In the genomic region with DNA sequence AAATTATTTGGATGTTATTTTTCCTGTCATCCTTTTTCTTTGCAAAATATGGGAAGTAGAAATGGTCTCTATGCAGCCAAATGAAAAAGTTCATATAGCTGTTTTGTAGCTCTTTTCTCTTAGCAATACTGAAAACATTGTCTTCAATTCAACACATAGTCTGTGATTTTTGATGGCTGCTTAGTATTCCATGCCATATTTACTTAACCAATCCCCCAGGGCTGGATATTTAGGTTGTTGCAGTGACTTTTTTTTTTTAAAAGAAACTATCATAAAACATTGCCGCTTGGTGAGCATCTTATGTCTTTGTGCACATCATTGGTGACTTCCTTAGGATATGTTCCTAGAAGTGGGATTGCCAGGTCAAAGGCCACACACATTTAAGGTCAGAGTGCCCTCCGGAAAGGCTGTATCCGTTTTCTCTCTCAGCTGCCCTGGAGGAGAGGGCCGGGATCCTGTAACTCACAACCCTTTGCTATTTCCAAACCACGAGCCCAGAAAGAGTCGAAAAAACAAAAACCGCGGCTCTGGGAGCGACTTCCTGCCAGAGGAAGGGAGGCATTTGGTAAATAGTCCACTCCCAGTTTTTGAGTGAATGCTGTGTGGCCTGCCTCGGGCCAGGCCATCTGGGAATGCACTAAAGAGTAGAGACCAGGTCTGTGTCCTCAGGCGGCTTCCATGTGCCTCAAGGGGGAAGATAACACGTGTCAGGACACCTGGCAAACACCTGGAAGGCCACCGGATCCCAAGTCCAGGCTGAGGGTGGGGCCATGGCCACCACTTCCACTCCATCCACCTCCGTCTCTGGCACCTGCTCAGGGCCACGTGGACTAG, we compare ENCODE assay signal across 9 cellular contexts. TPM values are rescaled to one million over a fixed set of nuclear protein-coding genes. Genes with fewer than 3 reads are reported as not detected.
DNase-seq lines count a peak whose midpoint lies in the region; ATAC-seq and TF ChIP-seq lines count a peak whose summit lies in the region.
"Had no signal": no experiment of that assay in that cellular context is flagged by ENCODE, and none has a peak within 500 bp of the region (broad histone marks: within the 10 kb centered on the region; RNA-seq: fewer than 3 reads in every experiment).

No MANE protein-coding gene starts in this region.

- H4K8ac ChIP-seq in IMR-90 (ENCODE audit: low read depth in 2 of 2, low read length in 2 of 2) (peak overlapping the region; percentile 44 to 80; a peak in 2 of 4 replicates), mesenchymal stem cell (ENCODE audit: low read length) (no peak overlapping the region)

- CTCF ChIA-PET in IMR-90 (lab: Yijun Ruan, JAX), result interaction anchor here (0.9 to 1.5 kb wide), 2 partner anchors 9 to 108 kb away, joined by 3 read pairs; no protein-coding TSS in a partner anchor

- H3K4me2 ChIP-seq in IMR-90 (ENCODE audit: low read depth, low read length) (no peak overlapping the region), mesenchymal stem cell (ENCODE audit: low read length, poor library complexity, severe bottlenecking) (no peak overlapping the region)

- H3K27me3 ChIP-seq in IMR-90 (ENCODE audit: control insufficient read depth, insufficient read depth, low read length), result no peaks in the 10 kb centered on the region
- no peaks in the 10 kb centered on the region for H3K27me3 ChIP-seq in mesenchymal stem cell (ENCODE audit: control insufficient read depth in 1 of 2, insufficient read depth in 1 of 2, low read length in 2 of 2)
- H3K27me3 ChIP-seq in transverse colon, result no peaks in the 10 kb centered on the region

- no peak for TF ChIP-seq POLR2A in IMR-90 (IDR thresholded peaks at IDR 0.05; ENCODE audit: low read depth, low read length)
- no peak for TF ChIP-seq POLR2A in transverse colon (IDR thresholded peaks at IDR 0.05)

- H4K91ac ChIP-seq in IMR-90 (ENCODE audit: insufficient read depth, low read depth, low read length) (peak overlapping the region; percentile 90), mesenchymal stem cell (ENCODE audit: low read length) (peak overlapping the region; percentile 2)

- H4K5ac ChIP-seq in IMR-90 (ENCODE audit: low read depth, low read length), result peak overlapping the region; percentile 9; the same call in 1 of the 2 replicates

- no peak overlapping the region for H3K9ac ChIP-seq in IMR-90 (ENCODE audit: low read depth, low read length)
- H3K9ac ChIP-seq in mesenchymal stem cell (ENCODE audit: low read length), result peak overlapping the region; percentile 48

- TF ChIP-seq RAD21 in IMR-90 (IDR thresholded peaks at IDR 0.05; ENCODE audit: low read length), result no peak

- ATAC-seq in IMR-90 (ENCODE audit: low read depth) (no peak), omental fat pad (ENCODE audit: low FRiP score) (no peak), esophagus mucosa (no peak)

- TF ChIP-seq EP300 in transverse colon (IDR thresholded peaks at IDR 0.05; ENCODE audit: low read depth), result no peak

- H2BK12ac ChIP-seq in mesenchymal stem cell (ENCODE audit: low read length in 2 of 2), result peak overlapping the region; percentile 62 to 70

- H2AK9ac ChIP-seq in IMR-90 (replicated peaks; ENCODE audit: low read depth, low read length, poor library complexity), result peak overlapping the region; percentile 74

- dilution Hi-C loops in IMR-90 (cut with HindIII; ENCODE audit: low sequenced_read_pairs, unreplicated experiment), result no loop called here

- in situ Hi-C loops in IMR-90 (cut with MboI; ENCODE audit: low sequenced_read_pairs) (no loop called here), transverse colon (cut with MboI; ENCODE audit: low pct_ligation_motif_present in 1 of 4, low pct_unique_long_range_greater_than_20kb in 1 of 4, low sequenced_read_pairs in 3 of 4) (no loop called here)

- H3K27ac ChIP-seq in IMR-90 (ENCODE audit: insufficient read depth, low read length) (peak overlapping the region; percentile 39), mesenchymal stem cell (ENCODE audit: low read length, poor library complexity, severe bottlenecking) (no peak overlapping the region), transverse colon (peak overlapping the region in 3 of 4 donors; percentile 1 to 29 (median 26))

- H4K20me1 ChIP-seq in IMR-90 (ENCODE audit: insufficient read depth, low read length), result peaks cover 10% of the 10 kb centered on the region; the same call in 1 of the 2 replicates

- H3K56ac ChIP-seq in IMR-90 (ENCODE audit: extremely low read depth, insufficient read depth, low read length), result no peak overlapping the region

- H3K18ac ChIP-seq in IMR-90 (ENCODE audit: low read depth, low read length) (peak overlapping the region; percentile 2; the same call in 1 of the 2 replicates), mesenchymal stem cell (ENCODE audit: low read depth in 1 of 2, low read length in 2 of 2) (peak overlapping the region; percentile 59 to 93)

- H3K79me1 ChIP-seq in IMR-90 (ENCODE audit: low read depth in 1 of 2, low read length in 2 of 2), result peaks cover 63 to 81% of the 10 kb centered on the region in 2 experiments
- H3K79me1 ChIP-seq in mesenchymal stem cell (replicated peaks; ENCODE audit: low read length, poor library complexity, severe bottlenecking), result peaks cover 44% of the 10 kb centered on the region

- peak overlapping the region; percentile 8; the same call in 1 of the 2 replicates for H3K23ac ChIP-seq in IMR-90 (ENCODE audit: low read depth, low read length)
- peak overlapping the region in 1 of 2 experiments; percentile 71 for H3K23ac ChIP-seq in mesenchymal stem cell (ENCODE audit: low read length in 2 of 2)

- peaks cover 4% of the 10 kb centered on the region for H3K36me3 ChIP-seq in IMR-90 (ENCODE audit: control insufficient read depth, insufficient read depth, low read length)
- H3K36me3 ChIP-seq in mesenchymal stem cell (ENCODE audit: control insufficient read depth in 1 of 2, insufficient read depth in 2 of 2, low read depth in 1 of 2, low read length in 2 of 2), result peaks cover 0 to 20% of the 10 kb centered on the region in 2 experiments
- H3K36me3 ChIP-seq in transverse colon, result no peaks in the 10 kb centered on the region

- TF ChIP-seq CTCF in IMR-90 (conservative IDR thresholded peaks at IDR 0.05; ENCODE audit: low read depth, low read length) (no peak), transverse colon (IDR thresholded peaks at IDR 0.05) (no peak), omental fat pad (IDR thresholded peaks at IDR 0.05) (no peak)

- peaks cover 34% of the 10 kb centered on the region for H3K9me1 ChIP-seq in IMR-90 (ENCODE audit: insufficient read depth, low read length)

- intact Hi-C loops in IMR-90 (cut with micrococcal nuclease), result no loop called here
- intact Hi-C loops in transverse colon (cut with DNase I; ENCODE audit: low total_unique reads), result no loop called here

- BruUV-seq in IMR-90 (replicated peaks; lab: Mats Ljungman, UMichigan), result no TSS peak

- no peak for DNase-seq in IMR-90
- DNase-seq in dermis microvascular lymphatic vessel endothelial cell (ENCODE audit: low read depth in 2 of 2), result peak; percentile 32 to 37
- DNase-seq in mesenchymal stem cell, result peak; percentile 40
- no peak for DNase-seq in transverse colon
- DNase-seq in omental fat pad (ENCODE audit: low spot score), result no peak
- DNase-seq in activated CD4-positive, alpha-beta T cell treated with anti-CD3 and anti-CD28 coated beads for 4 hours, result no peak
- DNase-seq: NCI-H2171 treated with DMSO at 0.1 percent for 48 hours, OCI-M1 had no signal

- H2BK5ac ChIP-seq in IMR-90 (ENCODE audit: low read depth, low read length, poor library complexity, severe bottlenecking) (peak overlapping the region; percentile 7), mesenchymal stem cell (ENCODE audit: low read depth, low read length, poor library complexity, severe bottlenecking) (no peak overlapping the region)

- POLR2A ChIA-PET in IMR-90 (lab: Charles Lee; ENCODE audit: unreplicated experiment), result interaction anchor here (0.7 kb wide), 1 partner anchor 14 kb away, joined by 4 read pairs; no protein-coding TSS in a partner anchor

- H3K4ac ChIP-seq in IMR-90 (ENCODE audit: low read depth, low read length), result peak overlapping the region; percentile 87
- peak overlapping the region in 1 of 2 experiments; percentile 70 for H3K4ac ChIP-seq in mesenchymal stem cell (ENCODE audit: low read depth in 1 of 2, low read length in 2 of 2)

- H2BK20ac ChIP-seq in IMR-90 (ENCODE audit: low read depth, low read length), result peak overlapping the region; percentile 60; the same call in 1 of the 2 replicates

- peak overlapping the region; percentile 12; the same call in 1 of the 2 replicates for H3K14ac ChIP-seq in IMR-90 (replicated peaks; ENCODE audit: low read depth, low read length)
- H3K14ac ChIP-seq in mesenchymal stem cell (ENCODE audit: low read length in 2 of 2), result peak overlapping the region in 1 of 2 experiments; percentile 96

- H2BK120ac ChIP-seq in IMR-90 (ENCODE audit: low read depth, low read length) (peak overlapping the region; percentile 93), mesenchymal stem cell (ENCODE audit: low read depth, low read length) (no peak overlapping the region)

- H2AFZ ChIP-seq in IMR-90 (replicated peaks; ENCODE audit: low read length, poor library complexity), result peak overlapping the region; percentile 73
- H2AFZ ChIP-seq in mesenchymal stem cell (ENCODE audit: low read depth, low read length), result no peak overlapping the region

- WGBS in IMR-90 (ENCODE audit: extremely low coverage in 2 of 2, insufficient read length in 1 of 2), 2 experiments, result 60% methylated on average over 2 of the region's 15 CpGs; no CpG with 5 or more reads in 1 of the 2 experiments
- WGBS in mesenchymal stem cell, result 49% methylated on average over 15 of the region's 15 CpGs
- 62 to 89% methylated on average over 1 to 15 of the region's 15 CpGs for WGBS in transverse colon (ENCODE audit: low coverage in 1 of 2), 2 donors

- H3K4me3 ChIP-seq in IMR-90 (ENCODE audit: insufficient read depth, low read depth, low read length) (no peak overlapping the region), mesenchymal stem cell (ENCODE audit: insufficient read depth in 1 of 2, low read depth in 1 of 2, low read length in 2 of 2) (peak overlapping the region in 1 of 2 experiments; percentile 28), transverse colon (no peak overlapping the region)

- no peaks in the 10 kb centered on the region for H3K9me3 ChIP-seq in IMR-90 (ENCODE audit: control insufficient read depth, insufficient read depth, low read length)
- H3K9me3 ChIP-seq in mesenchymal stem cell (ENCODE audit: control insufficient read depth, low read length), result no peaks in the 10 kb centered on the region
- H3K9me3 ChIP-seq in transverse colon, result no peaks in the 10 kb centered on the region

- H2BK15ac ChIP-seq in IMR-90 (ENCODE audit: low read depth, low read length) (peak overlapping the region; percentile 69; the same call in 2 of the 3 replicates), mesenchymal stem cell (ENCODE audit: low read depth, poor library complexity, severe bottlenecking) (no peak overlapping the region)

- H2AK5ac ChIP-seq in IMR-90 (ENCODE audit: low read depth, low read length) (peak overlapping the region; percentile 88), mesenchymal stem cell (ENCODE audit: low read length, severe bottlenecking) (peak overlapping the region; percentile 36)

- H3K4me1 ChIP-seq in IMR-90 (ENCODE audit: control insufficient read depth, insufficient read depth, low read length), result peaks cover 43% of the 10 kb centered on the region
- H3K4me1 ChIP-seq in mesenchymal stem cell (ENCODE audit: control insufficient read depth, insufficient read depth, low read depth, low read length), result peaks cover 34% of the 10 kb centered on the region
- peaks cover 7 to 42% (median 15%) of the 10 kb centered on the region in 4 donors for H3K4me1 ChIP-seq in transverse colon

RNA-seq across cellular contexts. Expression of gene SMAD6, which starts 41.9 kb away (rescaled TPM):
- total RNA-seq in IMR-90 (2012; rRNA removed), result 3.6 and 4.8 TPM in 2 replicates
- polyA plus RNA-seq in IMR-90 (2012; rRNA removed), result 8.5 and 13.6 TPM in 2 replicates
- polyA plus RNA-seq in IMR-90 (2012; cell fraction: cytosol; rRNA removed), result 4.7 and 9.3 TPM in 2 replicates
- polyA plus RNA-seq in IMR-90 (2012; cell fraction: nucleus; rRNA removed; ENCODE audit: low replicate concordance), result 17.3 and 42.6 TPM in 2 replicates
- total RNA-seq in dermis microvascular lymphatic vessel endothelial cell, result 7.1 and 7.5 TPM in 2 replicates
- 5.5 TPM for polyA plus RNA-seq in mesenchymal stem cell (2013, experiment 1 of 2)
- polyA plus RNA-seq in mesenchymal stem cell (2013, experiment 2 of 2), result 5.6 TPM
- total RNA-seq in transverse colon, result 100 to 1,000 TPM in 1 of 4 donors, 10 to 100 TPM in 1, 1 to 10 TPM in 2; 6.7 to 214 (median 9.3) TPM
- 10 to 100 TPM; 15.6 to 44.9 (median 23.8) TPM for total RNA-seq in omental fat pad
- 1.2 TPM for total RNA-seq in esophagus mucosa

Comparison
In these comparisons a context has a peak if more than half of its experiments do, and no peak if none do; other contexts are left out.
1. DNase-seq: peak in dermis microvascular lymphatic vessel endothelial cell (2 of 2) and mesenchymal stem cell (single experiment); none in IMR-90 (single experiment), transverse colon (single experiment), omental fat pad (single experiment) and activated CD4-positive, alpha-beta T cell treated with anti-CD3 and anti-CD28 coated beads for 4 hours (0 of 2).